ENCODE assay signal across 19 cellular contexts in genomic region chr18:23924813-23925212, GRCh38.
DNase-seq lines count a peak whose midpoint lies in the region; ATAC-seq, FAIRE-seq and TF ChIP-seq lines count a peak whose summit lies in the region.
"Had no signal": no experiment of that assay in that cellular context is flagged by ENCODE, and none has a peak within 500 bp of the region (broad histone marks: within the 10 kb centered on the region; RNA-seq: fewer than 3 reads in every experiment).

No MANE protein-coding gene starts in this region.

- H3K9me3 ChIP-seq in GM23248 (ENCODE audit: low read depth) (no peaks in the 10 kb centered on the region), fibroblast of lung (ENCODE audit: control insufficient read depth, insufficient read depth, low read depth, low read length) (no peaks in the 10 kb centered on the region), upper lobe of right lung (no peaks in the 10 kb centered on the region)
- H3K9me3 ChIP-seq: heart left ventricle, vagina had no signal

- H3K9ac ChIP-seq in GM23248, result no peak overlapping the region
- H3K9ac ChIP-seq in fibroblast of lung (ENCODE audit: insufficient read depth, low read length), result no peak overlapping the region

- H3K27me3 ChIP-seq in GM23248 (replicated peaks; ENCODE audit: insufficient read depth) (no peaks in the 10 kb centered on the region), fibroblast of lung (ENCODE audit: control insufficient read depth, insufficient read depth, low read length) (no peaks in the 10 kb centered on the region), upper lobe of right lung (no peaks in the 10 kb centered on the region)
- H3K27me3 ChIP-seq: cardiac muscle cell, heart left ventricle, vagina had no signal

- H3K79me2 ChIP-seq in GM23248 (ENCODE audit: insufficient read depth), result no peaks in the 10 kb centered on the region
- no peaks in the 10 kb centered on the region for H3K79me2 ChIP-seq in fibroblast of lung (ENCODE audit: control insufficient read depth, insufficient read depth, low read length)

- TF ChIP-seq CTCF in fibroblast of lung (conservative IDR thresholded peaks at IDR 0.05 in 1 of 2, IDR thresholded peaks at IDR 0.05 in 1 of 2; ENCODE audit: low read depth in 1 of 2, low read length in 2 of 2) (no peak), retinal pigment epithelial cell (conservative IDR thresholded peaks at IDR 0.05; ENCODE audit: low read depth, low read length) (no peak), upper lobe of right lung (IDR thresholded peaks at IDR 0.05) (no peak)

- no peak overlapping the region for H3K4me2 ChIP-seq in GM23248 (ENCODE audit: unreplicated experiment)
- no peak overlapping the region for H3K4me2 ChIP-seq in fibroblast of lung (ENCODE audit: extremely low read depth, insufficient read depth, low read length)

- peak; percentile 58 for FAIRE-seq in RCC 7860 (lab: Jason Lieb, UNC)
- FAIRE-seq: kidney had no signal

- in situ Hi-C loops in GM23248 (cut with MboI), result no loop called here

- H3F3A ChIP-seq in GM23248 (ENCODE audit: insufficient read depth), result no peaks in the 10 kb centered on the region

- ATAC-seq in upper lobe of right lung (no peak), GM21423 (IDR thresholded peaks at IDR 0.05; ENCODE audit: unreplicated experiment) (no peak)
- ATAC-seq: activated CD4-positive, CD25-positive, alpha-beta regulatory T cell treated with anti-CD3 and anti-CD28 coated beads, Interleukin-2, amount 50 U/mL, for 24 hours; activated CD8-positive, alpha-beta memory T cell treated with anti-CD3 and anti-CD28 coated beads, Interleukin-2, amount 10 ng/mL, durations not matched to agents 7 days and 5 days; heart left ventricle; stimulated activated naive CD8-positive, alpha-beta T cell treated with anti-CD3 and anti-CD28 coated beads, Interleukin-15, amount 100 ng/mL, for 72 hours; T-cell had no signal

- peaks cover 5% of the 10 kb centered on the region for H3K4me1 ChIP-seq in GM23248 (ENCODE audit: insufficient read depth)
- no peaks in the 10 kb centered on the region for H3K4me1 ChIP-seq in fibroblast of lung (ENCODE audit: control insufficient read depth, extremely low read depth, insufficient read depth, low read length)
- H3K4me1 ChIP-seq in upper lobe of right lung, result no peaks in the 10 kb centered on the region
- H3K4me1 ChIP-seq: heart left ventricle, vagina had no signal

- H3K36me3 ChIP-seq in GM23248 (ENCODE audit: low read depth) (no peaks in the 10 kb centered on the region), fibroblast of lung (ENCODE audit: control insufficient read depth, insufficient read depth, low read length) (no peaks in the 10 kb centered on the region), upper lobe of right lung (no peaks in the 10 kb centered on the region)
- H3K36me3 ChIP-seq: cardiac muscle cell had no signal

- H4K20me1 ChIP-seq in GM23248 (ENCODE audit: insufficient read depth), result no peaks in the 10 kb centered on the region
- H4K20me1 ChIP-seq in fibroblast of lung (ENCODE audit: control insufficient read depth, extremely low read depth, insufficient read depth, low read length), result no peaks in the 10 kb centered on the region

- intact Hi-C loops in upper lobe of right lung (cut with DNase I), result no loop called here

- H3K4me3 ChIP-seq in GM23248 (no peak overlapping the region), fibroblast of lung (replicated peaks in 1 of 4; ENCODE audit: control extremely low read depth in 1 of 4, insufficient read depth in 1 of 4, low read depth in 3 of 4, low read length in 4 of 4) (no peak overlapping the region), retinal pigment epithelial cell (ENCODE audit: low read length) (no peak overlapping the region), upper lobe of right lung (no peak overlapping the region)
- H3K4me3 ChIP-seq: cardiac muscle cell, heart left ventricle, vagina had no signal

- H2AFZ ChIP-seq in GM23248, result no peak overlapping the region
- no peak overlapping the region for H2AFZ ChIP-seq in fibroblast of lung (ENCODE audit: low read length)

- 5 to 22% methylated on average over 1 of the region's 1 CpG for WGBS in GM23248 (ENCODE audit: low coverage in 1 of 2, low lambda C conversion rate in 2 of 2, missing lambda C conversion rate in 2 of 2), 2 experiments

- DNase-seq in GM23248, result peak; percentile 82
- peak; percentile 21 for DNase-seq in RCC 7860 (ENCODE audit: low spot score)
- peak; percentile 46 to 72 for DNase-seq in fibroblast of lung (ENCODE audit: low read depth in 2 of 2)
- peak; percentile 43 for DNase-seq in retinal pigment epithelial cell (ENCODE audit: low read depth)
- DNase-seq in upper lobe of right lung, result no peak
- DNase-seq in GOT3 (lab: John Stamatoyannopoulos, UW), result no peak
- DNase-seq: activated CD8-positive, alpha-beta memory T cell treated with anti-CD3 and anti-CD28 coated beads, Interleukin-2, amount 10 ng/mL, durations not matched to agents 7 days and 5 days; activated naive CD4-positive, alpha-beta T cell treated with anti-CD3 and anti-CD28 coated beads, Interleukin-2, amount 10 ng/mL, durations not matched to agents 7 days and 5 days; heart left ventricle; kidney; NCI-H1930; NCI-H524; posterior cingulate gyrus; stimulated activated naive CD8-positive, alpha-beta T cell treated with anti-CD3 and anti-CD28 coated beads, Interleukin-15, amount 100 ng/mL, for 72 hours; T-cell had no signal

- H3K27ac ChIP-seq in GM23248, result no peak overlapping the region
- H3K27ac ChIP-seq in fibroblast of lung (ENCODE audit: insufficient read depth, low read length), result no peak overlapping the region
- H3K27ac ChIP-seq in upper lobe of right lung, result no peak overlapping the region
- H3K27ac ChIP-seq: cardiac muscle cell, heart left ventricle, vagina had no signal

- H3K9me2 ChIP-seq in GM23248 (ENCODE audit: insufficient read depth), result no peaks in the 10 kb centered on the region

Comparison
In these comparisons a context has a peak if more than half of its experiments do, and no peak if none do; other contexts are left out.
1. DNase-seq: peak in GM23248 (single experiment), RCC 7860 (single experiment), fibroblast of lung (2 of 2) and retinal pigment epithelial cell (single experiment); none in upper lobe of right lung (single experiment) and GOT3 (single experiment).